Comparison of ENCODE assay signal across 7 cellular contexts in the genomic region with DNA sequence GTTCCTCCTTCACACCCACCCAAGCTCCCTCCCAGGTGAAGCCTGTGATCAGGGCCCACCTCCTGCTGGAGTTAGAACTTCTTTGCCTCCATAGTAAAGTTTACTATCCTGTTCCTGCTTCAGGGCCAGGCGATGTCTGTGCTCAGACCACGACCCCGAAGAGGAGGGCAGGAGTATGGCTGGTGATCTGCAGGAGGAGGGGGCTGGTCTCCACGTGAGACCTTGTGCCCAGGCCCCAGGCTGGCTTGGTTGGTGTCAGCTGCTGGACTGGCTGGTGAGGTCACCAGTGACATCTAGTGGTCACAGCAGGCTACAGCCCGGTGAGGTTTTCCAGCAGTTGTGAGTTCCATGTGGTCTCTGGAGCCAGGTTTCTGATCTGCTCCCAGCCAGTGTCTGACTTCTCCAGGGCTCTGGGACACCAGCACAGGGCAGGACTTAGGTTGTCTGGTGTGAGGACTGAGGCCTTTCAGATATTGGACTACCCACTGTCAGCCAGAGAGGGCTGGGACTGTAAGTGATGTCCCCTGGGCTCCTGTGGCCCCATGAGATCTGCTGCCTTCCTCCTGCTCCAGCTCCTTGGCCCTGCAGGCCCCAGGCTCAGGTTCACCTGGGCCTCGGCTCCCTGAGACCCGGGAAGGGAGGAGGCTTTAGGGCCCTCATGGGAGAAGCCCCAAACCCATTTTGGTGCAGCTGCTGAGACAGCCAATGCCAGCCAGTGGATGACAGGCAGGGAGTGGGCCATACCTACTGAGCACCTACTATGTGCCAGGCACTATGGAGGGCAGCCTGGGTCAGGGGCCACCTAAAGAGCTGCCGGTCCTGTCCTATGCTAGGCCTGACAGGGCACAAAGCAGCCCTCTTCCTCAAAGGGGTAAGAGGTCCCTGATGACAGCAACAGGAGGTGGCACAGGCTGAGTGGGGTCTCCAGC. TPM values are rescaled to one million over a fixed set of nuclear protein-coding genes. Genes with fewer than 3 reads are reported as not detected.
DNase-seq lines count a peak whose midpoint lies in the region; TF ChIP-seq lines count a peak whose summit lies in the region.

No MANE protein-coding gene starts in this region.

- H3K9me3 ChIP-seq in OCI-LY3 (ENCODE audit: insufficient read depth, low read length) (no peaks in the 10 kb centered on the region), fibroblast of lung (ENCODE audit: control insufficient read depth, insufficient read depth, low read depth, low read length) (no peaks in the 10 kb centered on the region), thyroid gland (no peaks in the 10 kb centered on the region)

- H3K4me3 ChIP-seq in GM06990 (replicated peaks; ENCODE audit: low read depth, low read length) (no peak overlapping the region), OCI-LY3 (ENCODE audit: low read length) (no peak overlapping the region), fibroblast of lung (replicated peaks in 1 of 4; ENCODE audit: control extremely low read depth in 1 of 4, insufficient read depth in 1 of 4, low read depth in 3 of 4, low read length in 4 of 4) (no peak overlapping the region), thyroid gland (replicated peaks in 1 of 3) (no peak overlapping the region)

- H3K4me3 Mint-ChIP-seq in nephron progenitor cell: no peak overlapping the region

- no peaks in the 10 kb centered on the region for H3K36me3 Mint-ChIP-seq in nephron progenitor cell (ENCODE audit: low read depth)

- H3K9ac ChIP-seq in OCI-LY3 (ENCODE audit: low read length) (no peak overlapping the region), fibroblast of lung (ENCODE audit: insufficient read depth, low read length) (no peak overlapping the region)

- no peak overlapping the region for H3K27ac Mint-ChIP-seq in nephron progenitor cell

- H3K4me1 ChIP-seq in OCI-LY3 (ENCODE audit: low read length): peaks cover 2% of the 10 kb centered on the region; the same call in 1 of the 2 replicates
- peaks cover 8% of the 10 kb centered on the region for H3K4me1 ChIP-seq in fibroblast of lung (ENCODE audit: control insufficient read depth, extremely low read depth, insufficient read depth, low read length)
- no peaks in the 10 kb centered on the region for H3K4me1 ChIP-seq in thyroid gland

- WGBS in thyroid gland, 2 donors: 7 to 58% methylated on average over 3 to 5 of the region's 8 CpGs

- no peak for TF ChIP-seq POLR2A in thyroid gland (IDR thresholded peaks at IDR 0.05)

- H3K4me1 Mint-ChIP-seq in nephron progenitor cell: peaks cover 45% of the 10 kb centered on the region

- H3K27ac ChIP-seq in OCI-LY3 (ENCODE audit: low read length) (no peak overlapping the region), fibroblast of lung (ENCODE audit: insufficient read depth, low read length) (no peak overlapping the region), thyroid gland (no peak overlapping the region)

- H3K9me3 Mint-ChIP-seq in nephron progenitor cell: no peaks in the 10 kb centered on the region

- H3K36me3 ChIP-seq in GM06990 (ENCODE audit: control insufficient read depth, insufficient read depth, low read length) (no peaks in the 10 kb centered on the region), OCI-LY3 (replicated peaks; ENCODE audit: low read depth, low read length) (no peaks in the 10 kb centered on the region), fibroblast of lung (ENCODE audit: control insufficient read depth, insufficient read depth, low read length) (no peaks in the 10 kb centered on the region), thyroid gland (no peaks in the 10 kb centered on the region)

- DNase-seq in GM06990 (ENCODE audit: extremely low read depth, insufficient read length): peak; percentile 32
- DNase-seq in HS-5 (ENCODE audit: low read depth): peak; percentile 20
- peak; percentile 68 for DNase-seq in activated T-cell treated with anti-CD3 and anti-CD28 coated beads, Interleukin-2, amount 50 U/mL, for 1 hour
- peak; percentile 50 to 67 for DNase-seq in fibroblast of lung (ENCODE audit: low read depth in 2 of 2)
- peak; percentile 78 for DNase-seq in nephron progenitor cell
- peak; percentile 58 to 61 for DNase-seq in thyroid gland

- H3K4me2 ChIP-seq in OCI-LY3 (ENCODE audit: low read length) (no peak overlapping the region), fibroblast of lung (ENCODE audit: extremely low read depth, insufficient read depth, low read length) (no peak overlapping the region)

- TF ChIP-seq CTCF in GM06990 (IDR thresholded peaks at IDR 0.05; ENCODE audit: insufficient read depth, low read length, poor library complexity, severe bottlenecking) (peak; percentile 92), OCI-LY3 (IDR thresholded peaks at IDR 0.05; ENCODE audit: low read depth, low read length) (peak; percentile 78), fibroblast of lung (conservative IDR thresholded peaks at IDR 0.05 in 1 of 2, IDR thresholded peaks at IDR 0.05 in 1 of 2; ENCODE audit: low read depth in 1 of 2, low read length in 2 of 2) (peak; percentile 84 to 98), nephron progenitor cell (IDR thresholded peaks at IDR 0.05) (peak; percentile 90), thyroid gland (IDR thresholded peaks at IDR 0.05) (peak; percentile 65 to 95 (median 74))

- intact Hi-C loops in thyroid gland (cut with DNase I): no loop called here

- no peaks in the 10 kb centered on the region for H3K27me3 ChIP-seq in GM06990 (replicated peaks; ENCODE audit: control insufficient read depth, insufficient read depth, low read length)
- H3K27me3 ChIP-seq in OCI-LY3 (ENCODE audit: low read depth, low read length): no peaks in the 10 kb centered on the region
- H3K27me3 ChIP-seq in fibroblast of lung (ENCODE audit: control insufficient read depth, insufficient read depth, low read length): peaks cover 3% of the 10 kb centered on the region
- H3K27me3 ChIP-seq in thyroid gland: no peaks in the 10 kb centered on the region

- peaks cover 84% of the 10 kb centered on the region for H3K27me3 Mint-ChIP-seq in nephron progenitor cell (ENCODE audit: low read depth, poor library complexity)

- H2AFZ ChIP-seq in OCI-LY3 (ENCODE audit: low read depth, low read length) (peak overlapping the region; percentile 77; the same call in 1 of the 2 replicates), fibroblast of lung (ENCODE audit: low read length) (no peak overlapping the region)

- no peaks in the 10 kb centered on the region for H3K79me2 ChIP-seq in OCI-LY3 (ENCODE audit: low read length)
- H3K79me2 ChIP-seq in fibroblast of lung (ENCODE audit: control insufficient read depth, insufficient read depth, low read length): no peaks in the 10 kb centered on the region

- no peaks in the 10 kb centered on the region for H4K20me1 ChIP-seq in OCI-LY3 (ENCODE audit: insufficient read depth, low read length)
- H4K20me1 ChIP-seq in fibroblast of lung (ENCODE audit: control insufficient read depth, extremely low read depth, insufficient read depth, low read length): no peaks in the 10 kb centered on the region

RNA-seq across cellular contexts. Expression of a gene that starts 6.0 kb away (rescaled TPM):
- total RNA-seq in fibroblast of lung (under 0.01 TPM in 1 of 2 replicates, not detected in the other), thyroid gland (under 1 TPM in 1 of 4 donors, not detected in 3; 0.27 TPM)
- not detected in 2 replicates for polyA plus RNA-seq in fibroblast of lung
- polyA plus RNA-seq in fibroblast of lung (2012): not detected in 2 replicates
- not detected in 2 replicates for polyA minus RNA-seq in fibroblast of lung (ENCODE audit: low replicate concordance)

RNA-seq across cellular contexts. Expression of a gene that starts 35.8 kb away (rescaled TPM):
- total RNA-seq in fibroblast of lung: not detected in 2 replicates
- polyA plus RNA-seq in fibroblast of lung: not detected in 2 replicates
- not detected in 2 replicates for polyA plus RNA-seq in fibroblast of lung (2012)
- polyA minus RNA-seq in fibroblast of lung (ENCODE audit: low replicate concordance): not detected in 2 replicates
- not detected for total RNA-seq in thyroid gland

RNA-seq across cellular contexts. Expression of a gene that starts 44.0 kb away (rescaled TPM):
- under 0.01 TPM in 1 of 2 replicates, not detected in the other for total RNA-seq in fibroblast of lung
- 0.09 and 0.14 TPM in 2 replicates for polyA plus RNA-seq in fibroblast of lung
- 0.15 and 0.37 TPM in 2 replicates for polyA plus RNA-seq in fibroblast of lung (2012)
- 0.93 and 1.3 TPM in 2 replicates for polyA minus RNA-seq in fibroblast of lung (ENCODE audit: low replicate concordance)
- under 1 TPM; under 0.01 to 0.49 (median 0.18) TPM for total RNA-seq in thyroid gland

Comparison
In these comparisons a context has a peak if more than half of its experiments do, and no peak if none do; other contexts are left out.
1. DNase-seq: peak in every context shown above with its lines; median percentile 78 in nephron progenitor cell; 68 in activated T-cell treated with anti-CD3 and anti-CD28 coated beads, Interleukin-2, amount 50 U/mL, for 1 hour; 60 in thyroid gland; 58 in fibroblast of lung; 32 in GM06990; 20 in HS-5.